ENCODE assay signal across 8 cellular contexts in genomic region chr1:228471762-228472398, GRCh38. TPM values are rescaled to one million over a fixed set of nuclear protein-coding genes. Genes with fewer than 3 reads are reported as not detected.
DNase-seq lines count a peak whose midpoint lies in the region; ATAC-seq and TF ChIP-seq lines count a peak whose summit lies in the region.

No MANE protein-coding gene starts in this region.

- H3F3A ChIP-seq in OCI-LY1 (ENCODE audit: insufficient read depth, low read length): no peaks in the 10 kb centered on the region

- peak; percentile 53 for DNase-seq in EH (ENCODE audit: low read depth)
- DNase-seq in H4 (ENCODE audit: low spot score): peak; percentile 38
- peak; percentile 33 for DNase-seq in colonic mucosa
- DNase-seq in natural killer cell treated with Interleukin-12 subunit alpha and Interleukin-12 subunit beta and Interleukin-15 and Interleukin-18, amount 100 ng/mL, for 72 hours (ENCODE audit: low spot score): no peak
- no peak for DNase-seq in kidney glomerular epithelial cell (lab: John Stamatoyannopoulos, UW)

- no peaks in the 10 kb centered on the region for H3K27me3 ChIP-seq in OCI-LY1 (ENCODE audit: insufficient read depth, low read length)
- H3K27me3 ChIP-seq in colonic mucosa: peaks cover 22% of the 10 kb centered on the region

- peak; percentile 76 for TF ChIP-seq CTCF in OCI-LY1 (IDR thresholded peaks at IDR 0.05; ENCODE audit: low read length)
- TF ChIP-seq CTCF in colonic mucosa (IDR thresholded peaks at IDR 0.05): peak; percentile 18

- H3K27me3 Mint-ChIP-seq in natural killer cell treated with Interleukin-12 subunit alpha and Interleukin-12 subunit beta and Interleukin-15 and Interleukin-18, amount 100 ng/mL, for 72 hours: peaks cover 5 to 23% of the 10 kb centered on the region in 2 donors

- H3K79me2 ChIP-seq in OCI-LY1 (ENCODE audit: insufficient read depth, low read length): no peaks in the 10 kb centered on the region

- no peak overlapping the region for H3K4me2 ChIP-seq in OCI-LY1 (ENCODE audit: low read length)

- H3K27ac ChIP-seq in OCI-LY1 (ENCODE audit: low read depth, low read length, poor library complexity, severe bottlenecking) (no peak overlapping the region), colonic mucosa (no peak overlapping the region)

- peaks cover 19 to 28% of the 10 kb centered on the region in 2 donors for H3K4me1 Mint-ChIP-seq in natural killer cell treated with Interleukin-12 subunit alpha and Interleukin-12 subunit beta and Interleukin-15 and Interleukin-18, amount 100 ng/mL, for 72 hours (ENCODE audit: low read depth in 2 of 2)

- no peaks in the 10 kb centered on the region for H3K36me3 Mint-ChIP-seq in natural killer cell treated with Interleukin-12 subunit alpha and Interleukin-12 subunit beta and Interleukin-15 and Interleukin-18, amount 100 ng/mL, for 72 hours

- H2AFZ ChIP-seq in OCI-LY1 (ENCODE audit: low read length): no peak overlapping the region

- H4K20me1 ChIP-seq in OCI-LY1 (ENCODE audit: insufficient read depth, low read length): no peaks in the 10 kb centered on the region

- H3K4me1 ChIP-seq in OCI-LY1 (ENCODE audit: insufficient read depth, low read length, severe bottlenecking) (no peaks in the 10 kb centered on the region), colonic mucosa (no peaks in the 10 kb centered on the region)

- H3K9me2 ChIP-seq in OCI-LY1 (ENCODE audit: low read depth, low read length): no peaks in the 10 kb centered on the region

- H3K4me3 ChIP-seq in OCI-LY1 (ENCODE audit: low read depth, low read length, poor library complexity, severe bottlenecking) (no peak overlapping the region), colonic mucosa (no peak overlapping the region)

- no peak overlapping the region for H3K9ac ChIP-seq in OCI-LY1 (ENCODE audit: low read length)
- no peak overlapping the region for H3K9ac ChIP-seq in colonic mucosa (ENCODE audit: low read depth in 2 of 2, low read length in 2 of 2)

- H3K36me3 ChIP-seq in OCI-LY1 (ENCODE audit: insufficient read depth, low read length) (no peaks in the 10 kb centered on the region), colonic mucosa (no peaks in the 10 kb centered on the region)

- H3K27ac Mint-ChIP-seq in natural killer cell treated with Interleukin-12 subunit alpha and Interleukin-12 subunit beta and Interleukin-15 and Interleukin-18, amount 100 ng/mL, for 72 hours: no peak overlapping the region

- no peak overlapping the region for H3K4me3 Mint-ChIP-seq in natural killer cell treated with Interleukin-12 subunit alpha and Interleukin-12 subunit beta and Interleukin-15 and Interleukin-18, amount 100 ng/mL, for 72 hours

- ATAC-seq in natural killer cell treated with Interleukin-12 subunit alpha and Interleukin-12 subunit beta and Interleukin-15 and Interleukin-18, amount 100 ng/mL, for 72 hours: peak; percentile 62 to 70
- ATAC-seq in HG02642 (IDR thresholded peaks at IDR 0.05; ENCODE audit: poor library complexity, unreplicated experiment) (no peak), HG03139 (IDR thresholded peaks at IDR 0.05; ENCODE audit: unreplicated experiment) (no peak)

- H3K9me3 ChIP-seq in OCI-LY1 (ENCODE audit: low read length): no peaks in the 10 kb centered on the region
- no peaks in the 10 kb centered on the region for H3K9me3 ChIP-seq in colonic mucosa

- intact Hi-C loops in colonic mucosa (cut with DNase I): no loop called here

- no peaks in the 10 kb centered on the region for H3K9me3 Mint-ChIP-seq in natural killer cell treated with Interleukin-12 subunit alpha and Interleukin-12 subunit beta and Interleukin-15 and Interleukin-18, amount 100 ng/mL, for 72 hours

RNA-seq across cellular contexts. Expression of gene RNF187, which starts 15.3 kb away (rescaled TPM):
- 44.9 and 80.6 TPM in 2 replicates for total RNA-seq in H4 (2014; rRNA removed; shearing (Covaris generic))
- 10 to 100 TPM; 84.5 to 97.5 TPM for total RNA-seq in colonic mucosa
- 100 to 1,000 TPM in 1 of 2 donors, 10 to 100 TPM in 1; 69.5 to 106 TPM for total RNA-seq in natural killer cell treated with Interleukin-12 subunit alpha and Interleukin-12 subunit beta and Interleukin-15 and Interleukin-18, amount 100 ng/mL, for 72 hours

RNA-seq across cellular contexts. Expression of gene TRIM17, which starts 55.2 kb away (rescaled TPM):
- total RNA-seq in H4 (2014; rRNA removed; shearing (Covaris generic)): not detected in 2 replicates
- total RNA-seq in colonic mucosa: under 1 TPM in 1 of 2 donors, not detected in 1; 0.21 TPM
- total RNA-seq in natural killer cell treated with Interleukin-12 subunit alpha and Interleukin-12 subunit beta and Interleukin-15 and Interleukin-18, amount 100 ng/mL, for 72 hours: 1 to 10 TPM; 2.0 to 2.2 TPM

Comparison
In these comparisons a context has a peak if more than half of its experiments do, and no peak if none do; other contexts are left out.
1. DNase-seq: peak in EH (single experiment), H4 (single experiment) and colonic mucosa (single experiment); none in natural killer cell treated with Interleukin-12 subunit alpha and Interleukin-12 subunit beta and Interleukin-15 and Interleukin-18, amount 100 ng/mL, for 72 hours (single experiment) and kidney glomerular epithelial cell (single experiment).
2. ATAC-seq: peak in natural killer cell treated with Interleukin-12 subunit alpha and Interleukin-12 subunit beta and Interleukin-15 and Interleukin-18, amount 100 ng/mL, for 72 hours (2 of 2); none in HG02642 (single experiment) and HG03139 (single experiment).